ENCODE assay signal across 25 cellular contexts in the genomic region with DNA sequence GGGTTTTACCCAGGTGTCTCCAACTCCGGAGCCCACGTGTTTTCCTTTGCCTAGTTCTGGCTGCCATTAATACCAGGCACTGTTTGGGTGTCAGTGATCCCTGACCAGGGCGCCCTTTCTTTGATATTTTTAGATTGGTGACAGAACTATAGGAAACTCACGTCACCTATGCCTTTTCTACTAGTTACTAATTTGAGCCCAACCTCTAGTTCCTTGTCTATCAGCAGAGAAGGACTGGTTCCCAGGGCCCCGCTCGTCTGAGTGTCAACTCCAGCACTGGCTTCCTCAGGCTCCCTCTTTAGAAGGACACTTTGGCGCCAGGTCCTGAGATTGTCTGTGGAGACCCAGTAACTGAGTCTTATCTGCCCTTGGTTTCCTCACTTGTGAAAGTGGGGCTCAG. TPM values are rescaled to one million over a fixed set of nuclear protein-coding genes. Genes with fewer than 3 reads are reported as not detected.
A peak's percentile ranks its signal among the peaks of the same experiment; 100 is the strongest.
DNase-seq lines count a peak whose midpoint lies in the region; ATAC-seq, FAIRE-seq and TF ChIP-seq lines count a peak whose summit lies in the region.
"Had no signal": no experiment of that assay in that cellular context is flagged by ENCODE, and none has a peak within 500 bp of the region (broad histone marks: within the 10 kb centered on the region; RNA-seq: fewer than 3 reads in every experiment).

No MANE protein-coding gene starts in this region.

- H3K9me3 ChIP-seq in GM12878 (replicated peaks; ENCODE audit: control insufficient read depth, insufficient read depth, low read length) (no peaks in the 10 kb centered on the region), heart right ventricle (no peaks in the 10 kb centered on the region), muscle layer of duodenum (ENCODE audit: control insufficient read depth in 1 of 2, low read length in 2 of 2) (no peaks in the 10 kb centered on the region), transverse colon (no peaks in the 10 kb centered on the region)
- H3K9me3 ChIP-seq: body of pancreas, SJCRH30 had no signal

- RAD21 ChIA-PET in GM12878 (lab: Charles Lee; ENCODE audit: unreplicated experiment), result no interaction called here

- POLR2A ChIA-PET in GM12878 (lab: Charles Lee), result no interaction called here

- H3K27me3 ChIP-seq in GM12878 (replicated peaks in 1 of 2; ENCODE audit: control insufficient read depth in 2 of 2, insufficient read depth in 2 of 2, low read length in 1 of 2) (no peaks in the 10 kb centered on the region), heart right ventricle (no peaks in the 10 kb centered on the region), muscle layer of duodenum (ENCODE audit: low read depth, low read length) (no peaks in the 10 kb centered on the region), transverse colon (no peaks in the 10 kb centered on the region)
- H3K27me3 ChIP-seq: body of pancreas, neural progenitor cell, SJCRH30 had no signal

- CTCF ChIA-PET in GM12878 (lab: Yijun Ruan, JAX), result no interaction called here

- H3K27ac ChIP-seq in GM12878 (ENCODE audit: control insufficient read depth, insufficient read depth) (no peak overlapping the region; the same call in 1 of the 2 replicates), heart right ventricle (peak overlapping the region; percentile 86 to 100 (median 96)), muscle layer of duodenum (ENCODE audit: low read length) (peak overlapping the region; percentile 47), transverse colon (peak overlapping the region in 3 of 4 donors; percentile 13 to 54 (median 42))
- H3K27ac ChIP-seq: body of pancreas, neural progenitor cell, SJCRH30 had no signal

- TF ChIP-seq EP300 in GM12878 (IDR thresholded peaks at IDR 0.05; ENCODE audit: borderline replicate concordance in 1 of 2, control insufficient read depth in 1 of 2, low read depth in 2 of 2, low read length in 2 of 2) (no peak), transverse colon (IDR thresholded peaks at IDR 0.05; ENCODE audit: low read depth) (no peak)

- no peaks in the 10 kb centered on the region for H4K20me1 ChIP-seq in GM12878 (ENCODE audit: control insufficient read depth, insufficient read depth)

- in situ Hi-C loops in GM12878 (cut with MboI), result no loop called here
- in situ Hi-C loops in transverse colon (cut with MboI; ENCODE audit: low pct_ligation_motif_present in 1 of 4, low pct_unique_long_range_greater_than_20kb in 1 of 4, low sequenced_read_pairs in 3 of 4), result no loop called here

- peaks cover 12% of the 10 kb centered on the region for H3K4me1 ChIP-seq in GM12878 (ENCODE audit: control insufficient read depth, insufficient read depth, low read length)
- H3K4me1 ChIP-seq in heart right ventricle, result peaks cover 13 to 67% (median 45%) of the 10 kb centered on the region in 9 donors
- H3K4me1 ChIP-seq in muscle layer of duodenum (ENCODE audit: control insufficient read depth in 1 of 2, insufficient read depth in 2 of 2, low read length in 2 of 2), result no peaks in the 10 kb centered on the region
- peaks cover 0 to 9% (median 4%) of the 10 kb centered on the region in 4 donors for H3K4me1 ChIP-seq in transverse colon
- H3K4me1 ChIP-seq: body of pancreas, neural progenitor cell, SJCRH30 had no signal

- WGBS in GM12878 (ENCODE audit: insufficient coverage, insufficient replicate concordance, low lambda C conversion rate, missing lambda C conversion rate), result 76% methylated on average over 7 of the region's 7 CpGs
- 58 to 69% methylated on average over 7 of the region's 7 CpGs for WGBS in heart right ventricle, 2 donors
- WGBS in transverse colon (ENCODE audit: low coverage in 1 of 2), 2 donors, result 83 to 97% methylated on average over 5 to 7 of the region's 7 CpGs

- no peak for DNase-seq in GM12878 (ENCODE audit: low read depth, low spot score)
- DNase-seq in heart right ventricle, result peak; percentile 29 to 43
- DNase-seq in transverse colon, result no peak
- DNase-seq in D721Med (ENCODE audit: insufficient read length, low spot score), result no peak
- DNase-seq in SW 1271 (lab: John Stamatoyannopoulos, UW), result no peak
- DNase-seq: activated CD8-positive, alpha-beta T cell treated with anti-CD3 and anti-CD28 coated beads for 36 hours; activated T-cell treated with anti-CD3 and anti-CD28 coated beads for 4 hours; body of pancreas; CD4-positive, CD25-positive, alpha-beta regulatory T cell; GOT3; KBM-7; mammary epithelial cell; NCI-H1436 treated with DMSO at 0.1 percent for 48 hours; NCI-H2107; NCI-H446 treated with DMSO at 0.1 percent for 48 hours; SJCRH30; stimulated activated CD4-positive, alpha-beta T cell treated with anti-CD3 and anti-CD28 coated beads, Interleukin-2, amount 100 ng/mL, for 48 hours; T-cell had no signal

- H3K79me2 ChIP-seq in GM12878 (ENCODE audit: control insufficient read depth, insufficient read depth, low read length), result peaks cover 3% of the 10 kb centered on the region

- no peak overlapping the region for H2AFZ ChIP-seq in GM12878 (ENCODE audit: control insufficient read depth, low read depth, low read length)
- H2AFZ ChIP-seq: neural progenitor cell had no signal

- H3K4me3 ChIP-seq in GM12878 (no peak overlapping the region), heart right ventricle (no peak overlapping the region), muscle layer of duodenum (ENCODE audit: low read depth in 1 of 2, low read length in 2 of 2) (no peak overlapping the region), transverse colon (no peak overlapping the region)
- H3K4me3 ChIP-seq: body of pancreas, neural progenitor cell, SJCRH30 had no signal

- BruUV-seq in GM12878 (replicated peaks; lab: Mats Ljungman, UMichigan), result no TSS peak

- ATAC-seq in GM12878 (peak; percentile 36), heart right ventricle (peak; percentile 11 to 75 (median 66)), GM19467 (IDR thresholded peaks at IDR 0.05; ENCODE audit: unreplicated experiment) (no peak)
- ATAC-seq: activated CD4-positive, CD25-positive, alpha-beta regulatory T cell treated with anti-CD3 and anti-CD28 coated beads, Interleukin-2, amount 50 U/mL, for 24 hours; body of pancreas; stimulated activated memory B cell treated with anti-CD40 and anti-IgM and Interleukin-4, amounts not matched to agents 10 μg/mL and 1 μg/mL and 100 μg/mL, for 72 hours; T-cell had no signal

- no peak overlapping the region; the same call in 1 of the 2 replicates for H3K4me2 ChIP-seq in GM12878 (ENCODE audit: control insufficient read depth, insufficient read depth)
- H3K4me2 ChIP-seq: neural progenitor cell had no signal

- no peak overlapping the region for H3K9ac ChIP-seq in GM12878 (ENCODE audit: control insufficient read depth, insufficient read depth, low read length)
- H3K9ac ChIP-seq: neural progenitor cell had no signal

- no peak for TF ChIP-seq CTCF in GM12878 (IDR thresholded peaks at IDR 0.05 in 2 of 3, conservative IDR thresholded peaks at IDR 0.05 in 1 of 3; ENCODE audit: control insufficient read depth in 2 of 3, extremely low read depth in 1 of 3, insufficient read depth in 1 of 3, low read depth in 3 of 3, low read length in 3 of 3)
- no peak for TF ChIP-seq CTCF in heart right ventricle (IDR thresholded peaks at IDR 0.05)
- no peak for TF ChIP-seq CTCF in transverse colon (IDR thresholded peaks at IDR 0.05)
- TF ChIP-seq CTCF in D721Med (IDR thresholded peaks at IDR 0.05; ENCODE audit: insufficient read depth, missing control alignments), result no peak

- H3K36me3 ChIP-seq in GM12878 (ENCODE audit: control insufficient read depth in 2 of 2, insufficient read depth in 2 of 2, low read length in 1 of 2), result peaks cover 21 to 23% of the 10 kb centered on the region in 2 experiments
- peaks cover 0 to 98% (median 69%) of the 10 kb centered on the region in 9 donors for H3K36me3 ChIP-seq in heart right ventricle
- H3K36me3 ChIP-seq in muscle layer of duodenum (ENCODE audit: control insufficient read depth in 1 of 2, insufficient read depth in 2 of 2, low read length in 2 of 2), result peaks cover 46 to 52% of the 10 kb centered on the region in 2 donors
- peaks cover 0 to 49% (median 23%) of the 10 kb centered on the region in 4 donors for H3K36me3 ChIP-seq in transverse colon

- SMC1A ChIA-PET in GM12878 (lab: Charles Lee; ENCODE audit: uncharacterized antibody, unreplicated experiment), result no interaction called here

- no peak for FAIRE-seq in GM12878 (lab: Jason Lieb, UNC)
- no peak for FAIRE-seq in D721Med (lab: Jason Lieb, UNC)
- FAIRE-seq: colon, islet of Langerhans had no signal

- no peak for TF ChIP-seq RAD21 in GM12878 (IDR thresholded peaks at IDR 0.05; ENCODE audit: insufficient read depth, low read depth, low read length)

- intact Hi-C loops in GM12878 (cut with micrococcal nuclease; ENCODE audit: unreplicated experiment) (loop anchor here (10.0 kb wide), 1 partner anchor 215 kb away; no protein-coding TSS in a partner anchor), heart right ventricle (cut with DNase I) (no loop called here), transverse colon (cut with DNase I; ENCODE audit: low total_unique reads) (no loop called here)

- no peak for TF ChIP-seq POLR2A in GM12878 (IDR thresholded peaks at IDR 0.05; ENCODE audit: low read depth, low read length)
- no peak for TF ChIP-seq POLR2A in transverse colon (IDR thresholded peaks at IDR 0.05)

RNA-seq across cellular contexts. Expression of a gene that starts 9.4 kb away (rescaled TPM):
- 36.8 and 39.8 TPM in 2 replicates for total RNA-seq in GM12878 (2013; cell fraction: nucleolus; rRNA removed)
- total RNA-seq in GM12878 (2014; rRNA removed) (46.1 and 46.2 TPM in 2 replicates), GM12878 (2014; rRNA removed; fragmentation: Illumina TruSeq; extraction: Trizol) (27.5 and 28.7 TPM in 2 replicates), GM12878 (2021) (59.6 and 59.8 TPM in 2 replicates), heart right ventricle (1,000 to 10,000 TPM in 1 of 10 donors, 100 to 1,000 TPM in 9; 470 to 1,066 (median 788) TPM), transverse colon (10 to 100 TPM; 72.1 to 92.8 (median 75.6) TPM)
- polyA plus RNA-seq in GM12878 (2011; ENCODE audit: low read depth), result 20.8 TPM
- polyA plus RNA-seq in GM12878 (2011; rRNA removed) (29.8 and 50.0 TPM in 2 replicates), GM12878 (2014; fragmentation: Illumina TruSeq; extraction: Trizol) (44.0 and 50.1 TPM in 2 replicates), GM12878 (2014; fragmentation: Nextera tagmentation; extraction: Ambion mirVana) (1 to 10 TPM; 5.3 to 6.4 TPM), GM12878 (2014; rRNA removed) (41.7 and 43.1 TPM in 2 replicates), GM12878 (2016; fragmentation: Nextera tagmentation; extraction: Ambion mirVana) (10 to 100 TPM; 59.9 to 64.4 TPM), heart right ventricle (100 to 1,000 TPM; 154 to 171 TPM)
- 42.8 and 42.9 TPM in 2 replicates for polyA plus RNA-seq in GM12878 (2011; cell fraction: cytosol; rRNA removed)
- 57.4 and 73.7 TPM in 2 replicates for polyA plus RNA-seq in GM12878 (2011; cell fraction: nucleus; rRNA removed)
- polyA plus RNA-seq in GM12878 (2012), result 28.5 and 35.1 TPM in 2 replicates
- polyA minus RNA-seq in GM12878 (2011; rRNA and poly(A)+ RNA removed), result 53.7 and 65.1 TPM in 2 replicates
- 15.1 and 19.0 TPM in 2 replicates for polyA minus RNA-seq in GM12878 (2011; cell fraction: cytosol; rRNA and poly(A)+ RNA removed)
- polyA minus RNA-seq in GM12878 (2011; cell fraction: nucleus; rRNA and poly(A)+ RNA removed), result 16.0 and 23.1 TPM in 2 replicates

RNA-seq across cellular contexts. Expression of a gene that starts 29.6 kb away (rescaled TPM):
- 69.0 and 77.4 TPM in 2 replicates for total RNA-seq in GM12878 (2013; cell fraction: nucleolus; rRNA removed)
- total RNA-seq in GM12878 (2014; rRNA removed), result 68.8 and 71.3 TPM in 2 replicates
- total RNA-seq in GM12878 (2014; rRNA removed; fragmentation: Illumina TruSeq; extraction: Trizol), result 16.6 and 17.1 TPM in 2 replicates
- 56.2 and 57.2 TPM in 2 replicates for total RNA-seq in GM12878 (2021)
- 12.2 TPM for polyA plus RNA-seq in GM12878 (2011; ENCODE audit: low read depth)
- 8.8 and 21.5 TPM in 2 replicates for polyA plus RNA-seq in GM12878 (2011; rRNA removed)
- 30.0 and 54.7 TPM in 2 replicates for polyA plus RNA-seq in GM12878 (2011; cell fraction: cytosol; rRNA removed)
- polyA plus RNA-seq in GM12878 (2011; cell fraction: nucleus; rRNA removed), result 275 and 289 TPM in 2 replicates
- polyA plus RNA-seq in GM12878 (2012), result 37.9 and 40.1 TPM in 2 replicates
- polyA plus RNA-seq in GM12878 (2014; fragmentation: Illumina TruSeq; extraction: Trizol), result 5.4 and 11.6 TPM in 2 replicates
- polyA plus RNA-seq in GM12878 (2014; fragmentation: Nextera tagmentation; extraction: Ambion mirVana), result 1 to 10 TPM in 1 of 2 experiments, under 1 TPM in 1; 0.84 to 5.1 TPM
- polyA plus RNA-seq in GM12878 (2014; rRNA removed), result 65.2 and 70.6 TPM in 2 replicates
- 10 to 100 TPM; 82.3 to 95.7 TPM for polyA plus RNA-seq in GM12878 (2016; fragmentation: Nextera tagmentation; extraction: Ambion mirVana)
- polyA minus RNA-seq in GM12878 (2011; rRNA and poly(A)+ RNA removed), result 13.8 and 33.1 TPM in 2 replicates
- 16.1 and 21.0 TPM in 2 replicates for polyA minus RNA-seq in GM12878 (2011; cell fraction: cytosol; rRNA and poly(A)+ RNA removed)
- polyA minus RNA-seq in GM12878 (2011; cell fraction: nucleus; rRNA and poly(A)+ RNA removed), result 22.2 and 38.7 TPM in 2 replicates
- total RNA-seq in heart right ventricle, result 10 to 100 TPM; 10.2 to 17.4 (median 15.0) TPM
- polyA plus RNA-seq in heart right ventricle, result 10 to 100 TPM; 25.5 to 35.2 TPM
- 10 to 100 TPM; 24.4 to 33.6 (median 27.7) TPM for total RNA-seq in transverse colon

RNA-seq across cellular contexts. Expression of a gene that starts 55.2 kb away (rescaled TPM):
- total RNA-seq in GM12878 (2013; cell fraction: nucleolus; rRNA removed), result 85.4 and 93.8 TPM in 2 replicates
- 30.8 and 35.9 TPM in 2 replicates for total RNA-seq in GM12878 (2014; rRNA removed)
- 19.9 and 20.3 TPM in 2 replicates for total RNA-seq in GM12878 (2014; rRNA removed; fragmentation: Illumina TruSeq; extraction: Trizol)
- total RNA-seq in GM12878 (2021), result 41.2 and 42.6 TPM in 2 replicates
- polyA plus RNA-seq in GM12878 (2011; ENCODE audit: low read depth), result 20.1 TPM
- 15.5 and 33.5 TPM in 2 replicates for polyA plus RNA-seq in GM12878 (2011; rRNA removed)
- polyA plus RNA-seq in GM12878 (2011; cell fraction: cytosol; rRNA removed), result 45.6 and 46.0 TPM in 2 replicates
- polyA plus RNA-seq in GM12878 (2011; cell fraction: nucleus; rRNA removed), result 61.9 and 76.3 TPM in 2 replicates
- 48.1 and 49.8 TPM in 2 replicates for polyA plus RNA-seq in GM12878 (2012)
- 13.8 and 23.9 TPM in 2 replicates for polyA plus RNA-seq in GM12878 (2014; fragmentation: Illumina TruSeq; extraction: Trizol)
- polyA plus RNA-seq in GM12878 (2014; fragmentation: Nextera tagmentation; extraction: Ambion mirVana), result 10 to 100 TPM; 10.6 to 11.5 TPM
- 25.7 and 33.2 TPM in 2 replicates for polyA plus RNA-seq in GM12878 (2014; rRNA removed)
- polyA plus RNA-seq in GM12878 (2016; fragmentation: Nextera tagmentation; extraction: Ambion mirVana), result 10 to 100 TPM; 32.9 to 37.3 TPM
- 34.0 and 56.4 TPM in 2 replicates for polyA minus RNA-seq in GM12878 (2011; rRNA and poly(A)+ RNA removed)
- 24.3 and 30.3 TPM in 2 replicates for polyA minus RNA-seq in GM12878 (2011; cell fraction: cytosol; rRNA and poly(A)+ RNA removed)
- polyA minus RNA-seq in GM12878 (2011; cell fraction: nucleus; rRNA and poly(A)+ RNA removed), result 20.9 and 24.7 TPM in 2 replicates
- total RNA-seq in heart right ventricle, result 10 to 100 TPM; 27.3 to 95.3 (median 44.4) TPM
- 100 to 1,000 TPM in 1 of 2 donors, 10 to 100 TPM in 1; 53.0 to 102 TPM for polyA plus RNA-seq in heart right ventricle
- total RNA-seq in transverse colon, result 10 to 100 TPM; 28.8 to 56.3 (median 41.2) TPM

Comparison
In these comparisons a context has a peak if more than half of its experiments do, and no peak if none do; other contexts are left out.
1. DNase-seq: peak in heart right ventricle (2 of 2); none in GM12878 (single experiment), transverse colon (single experiment), D721Med (single experiment) and SW 1271 (0 of 2).
2. RNA of a gene that starts 9.4 kb away (total RNA-seq): 470 to 1,066 TPM in heart right ventricle; 72.1 to 92.8 TPM in transverse colon and 27.5 to 59.8 TPM in GM12878; every median in the first group is over 4 times any median in the second.